In genomic region chr5:6162175-6162574, GRCh38 we compare ENCODE assay signal across 16 cellular contexts.
A peak's percentile ranks its signal among the peaks of the same experiment; 100 is the strongest.
DNase-seq lines count a peak whose midpoint lies in the region; ATAC-seq, FAIRE-seq and TF ChIP-seq lines count a peak whose summit lies in the region.
"Had no signal": no experiment of that assay in that cellular context is flagged by ENCODE, and none has a peak within 500 bp of the region (broad histone marks: within the 10 kb centered on the region; RNA-seq: fewer than 3 reads in every experiment).

No MANE protein-coding gene starts in this region.

- no peak overlapping the region for H3K27ac ChIP-seq in small intestine (ENCODE audit: low read depth in 1 of 2, low read length in 1 of 2)

- no peaks in the 10 kb centered on the region for H3K27me3 Mint-ChIP-seq in brain

- ATAC-seq in esophagus mucosa (no peak), GM18867 (IDR thresholded peaks at IDR 0.05; ENCODE audit: unreplicated experiment) (no peak)

- no peaks in the 10 kb centered on the region for H3K36me3 Mint-ChIP-seq in brain
- H3K36me3 Mint-ChIP-seq: CD4-positive, alpha-beta memory T cell had no signal

- WGBS in small intestine, 3 donors = 12 to 59% (median 27%) methylated on average over 1 of the region's 1 CpG

- no peak overlapping the region for H3K4me3 Mint-ChIP-seq in brain
- H3K4me3 Mint-ChIP-seq: CD4-positive, alpha-beta memory T cell; H9 had no signal

- H3K27me3 ChIP-seq in small intestine (ENCODE audit: control insufficient read depth in 2 of 2, insufficient read depth in 2 of 2, low read length in 2 of 2) = peaks cover 0 to 2% of the 10 kb centered on the region in 2 donors

- DNase-seq in NCI-H524 (lab: John Stamatoyannopoulos, UW) (peak; percentile 20 to 48), NCI-H524 treated with DMSO at 0.1 percent for 48 hours (lab: John Stamatoyannopoulos, UW) (no peak), iris pigment epithelial cell (ENCODE audit: low read depth) (peak; percentile 33), small intestine (peak; percentile 56), epidermal melanocyte (ENCODE audit: insufficient read length, low spot score) (no peak)
- DNase-seq: 8988T; CD4-positive, alpha-beta memory T cell; H9; NCI-H1436; NCI-H2081; NCI-H510A; SHP77 had no signal

- H3K9me3 ChIP-seq in small intestine (ENCODE audit: control insufficient read depth, low read depth) = no peaks in the 10 kb centered on the region

- H3K4me1 ChIP-seq in small intestine (ENCODE audit: control insufficient read depth in 2 of 2, insufficient read depth in 1 of 2, low read depth in 1 of 2, low read length in 1 of 2) = peaks cover 0 to 2% of the 10 kb centered on the region in 2 donors

- H3K27ac Mint-ChIP-seq in brain = peak overlapping the region in 4 of 5 experiments; percentile 0 to 79 (median 46)
- H3K27ac Mint-ChIP-seq: CD4-positive, alpha-beta memory T cell; H9 had no signal

- TF ChIP-seq CTCF in brain (conservative IDR thresholded peaks at IDR 0.05) = no peak

- FAIRE-seq in small intestine (lab: Jason Lieb, UNC) = no peak
- FAIRE-seq: RCC 7860 had no signal

- H3K9me3 Mint-ChIP-seq in brain = peaks cover 0 to 1% (median 0%) of the 10 kb centered on the region in 5 experiments
- H3K9me3 Mint-ChIP-seq: H9 had no signal

- no peaks in the 10 kb centered on the region for H3K36me3 ChIP-seq in small intestine (ENCODE audit: control insufficient read depth in 2 of 2, insufficient read depth in 2 of 2, low read length in 2 of 2)

- peaks cover 64% of the 10 kb centered on the region for H3K4me1 Mint-ChIP-seq in brain
- H3K4me1 Mint-ChIP-seq: CD4-positive, alpha-beta memory T cell had no signal

- H3K4me3 ChIP-seq in small intestine (ENCODE audit: low read depth in 1 of 2, low read length in 2 of 2) = no peak overlapping the region

Comparison
In these comparisons a context has a peak if more than half of its experiments do, and no peak if none do; other contexts are left out.
1. DNase-seq: peak in NCI-H524 (2 of 2), iris pigment epithelial cell (single experiment) and small intestine (single experiment); none in NCI-H524 treated with DMSO at 0.1 percent for 48 hours (single experiment) and epidermal melanocyte (single experiment).